In genomic region chr16:25031441-25032307, GRCh38 we compare ENCODE assay signal across 8 cellular contexts. TPM values are rescaled to one million over a fixed set of nuclear protein-coding genes. Genes with fewer than 3 reads are reported as not detected.
DNase-seq lines count a peak whose midpoint lies in the region; ATAC-seq and TF ChIP-seq lines count a peak whose summit lies in the region.

No MANE protein-coding gene starts in this region.

- H3K36me3 Mint-ChIP-seq in chondrocyte (ENCODE audit: low read depth) = no peaks in the 10 kb centered on the region

- peak overlapping the region; percentile 75 for H3K4me3 ChIP-seq in kidney epithelial cell (ENCODE audit: low read depth, low read length)

- DNase-seq in AG20443 (ENCODE audit: low spot score) = peak; percentile 96
- peak; percentile 94 for DNase-seq in NCI-H446 treated with DMSO at 0.1 percent for 48 hours (lab: John Stamatoyannopoulos, UW)
- peak; percentile 84 for DNase-seq in activated CD4-positive, alpha-beta T cell treated with anti-CD3 and anti-CD28 coated beads for 1 hour
- peak; percentile 95 for DNase-seq in chondrocyte (ENCODE audit: low spot score)
- DNase-seq in kidney epithelial cell (ENCODE audit: low read depth) = peak; percentile 93
- DNase-seq in stimulated activated CD4-positive, alpha-beta T cell treated with anti-CD3 and anti-CD28 coated beads, Interleukin-15, amount 100 ng/mL, for 24 hours = peak; percentile 91

- no peak for TF ChIP-seq CTCF in chondrocyte (IDR thresholded peaks at IDR 0.05)
- TF ChIP-seq CTCF in kidney epithelial cell (IDR thresholded peaks at IDR 0.05; ENCODE audit: insufficient read depth, low read length, poor library complexity, severe bottlenecking) = no peak

- H3K27me3 Mint-ChIP-seq in chondrocyte (ENCODE audit: low read depth) = no peaks in the 10 kb centered on the region

- H3K27me3 ChIP-seq in kidney epithelial cell (ENCODE audit: control insufficient read depth, insufficient read depth, low read length) = no peaks in the 10 kb centered on the region

- H3K4me3 Mint-ChIP-seq in chondrocyte (ENCODE audit: unreplicated experiment) = peak overlapping the region; percentile 95

- peak; percentile 81 for ATAC-seq in HG03378 (IDR thresholded peaks at IDR 0.05; ENCODE audit: unreplicated experiment)

- H3K36me3 ChIP-seq in kidney epithelial cell (ENCODE audit: control insufficient read depth, insufficient read depth, low read length) = no peaks in the 10 kb centered on the region

- H3K4me1 Mint-ChIP-seq in chondrocyte (ENCODE audit: low read depth) = peaks cover 39% of the 10 kb centered on the region

- peak; percentile 75 for TF ChIP-seq POLR2A in GM19099 (IDR thresholded peaks at IDR 0.05; ENCODE audit: extremely low read depth, insufficient read length, low read depth)

- peak overlapping the region; percentile 85 for H3K27ac Mint-ChIP-seq in chondrocyte (ENCODE audit: unreplicated experiment)

- H3K9me3 Mint-ChIP-seq in chondrocyte (ENCODE audit: low read depth) = no peaks in the 10 kb centered on the region

RNA-seq across cellular contexts. Expression of gene ARHGAP17, which starts 16.5 kb away (rescaled TPM):
- 74.7 to 85.4 TPM (median 75.2 TPM) in 3 replicates for total RNA-seq in chondrocyte
- total RNA-seq in kidney epithelial cell = 22.2 and 28.2 TPM in 2 replicates

Comparison
In these comparisons a context has a peak if more than half of its experiments do, and no peak if none do; other contexts are left out.
1. Peak in every context shown above with its lines: DNase-seq, ATAC-seq and H3K4me3 ChIP-seq.